8 cellular contexts compared by ENCODE assay signal in the genomic region with DNA sequence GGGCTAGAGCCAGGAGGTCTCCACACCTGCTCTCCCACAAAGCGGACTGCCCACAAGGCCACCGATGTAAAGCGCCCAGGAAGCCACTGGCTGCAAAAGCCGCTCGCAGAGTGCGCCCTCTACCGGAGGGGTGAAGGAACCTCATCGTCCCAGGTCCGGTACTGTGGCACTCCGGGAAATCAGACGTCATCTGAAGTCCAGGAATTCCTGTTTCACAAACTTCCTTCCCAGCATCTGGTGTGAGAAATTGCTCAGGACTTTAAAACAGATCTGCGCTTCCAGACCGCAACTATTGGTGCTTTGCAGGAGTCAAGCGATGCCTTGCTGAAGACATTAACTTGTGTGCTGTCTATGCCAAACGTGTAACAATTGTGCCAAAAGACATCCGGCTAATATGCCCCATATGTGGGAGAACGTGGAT.
DNase-seq lines count a peak whose midpoint lies in the region; ATAC-seq and TF ChIP-seq lines count a peak whose summit lies in the region.

No MANE protein-coding gene starts in this region.

- H4K20me1 ChIP-seq in smooth muscle cell (ENCODE audit: low read depth): no peaks in the 10 kb centered on the region

- H3K4me1 ChIP-seq in smooth muscle cell (ENCODE audit: low read depth): peaks cover 17% of the 10 kb centered on the region

- peaks cover 14 to 20% of the 10 kb centered on the region in 2 donors for H3K4me1 Mint-ChIP-seq in stimulated activated naive B cell treated with anti-CD40 and anti-IgM and Interleukin-4, amounts not matched to agents 10 μg/mL and 1 μg/mL and 100 μg/mL, for 72 hours

- H3K27me3 ChIP-seq in smooth muscle cell (ENCODE audit: low read depth): no peaks in the 10 kb centered on the region

- ATAC-seq in stimulated activated naive B cell treated with anti-CD40 and anti-IgM and Interleukin-4, amounts not matched to agents 10 μg/mL and 1 μg/mL and 100 μg/mL, for 72 hours (replicated peaks): no peak

- no peaks in the 10 kb centered on the region for H3K27me3 Mint-ChIP-seq in stimulated activated naive B cell treated with anti-CD40 and anti-IgM and Interleukin-4, amounts not matched to agents 10 μg/mL and 1 μg/mL and 100 μg/mL, for 72 hours

- H3K27ac ChIP-seq in smooth muscle cell (ENCODE audit: low read depth): no peak overlapping the region

- peaks cover 3 to 5% of the 10 kb centered on the region in 2 donors for H3K9me3 Mint-ChIP-seq in stimulated activated naive B cell treated with anti-CD40 and anti-IgM and Interleukin-4, amounts not matched to agents 10 μg/mL and 1 μg/mL and 100 μg/mL, for 72 hours

- no peak overlapping the region for H2AFZ ChIP-seq in smooth muscle cell (ENCODE audit: low read depth)

- DNase-seq in NCI-H82 (lab: John Stamatoyannopoulos, UW) (peak; percentile 29), NCI-H82 treated with DMSO at 0.1 percent for 48 hours (lab: John Stamatoyannopoulos, UW; ENCODE audit: unreplicated experiment) (no peak), NCI-H226 (peak; percentile 75), epithelial cell of proximal tubule (ENCODE audit: low read depth) (peak; percentile 7), smooth muscle cell (lab: John Stamatoyannopoulos, UW; ENCODE audit: unreplicated experiment) (peak; percentile 52), NCI-H2196 (lab: John Stamatoyannopoulos, UW; ENCODE audit: unreplicated experiment) (no peak), NCI-H1930 (lab: John Stamatoyannopoulos, UW) (no peak)
- DNase-seq in stimulated activated naive B cell treated with anti-CD40 and anti-IgM and Interleukin-4, amounts not matched to agents 10 μg/mL and 1 μg/mL and 100 μg/mL, for 72 hours: no peak

- no peak overlapping the region for H3K4me3 ChIP-seq in epithelial cell of proximal tubule (ENCODE audit: low read depth, low read length)
- peak overlapping the region; percentile 5 for H3K4me3 ChIP-seq in smooth muscle cell

- no peaks in the 10 kb centered on the region for H3K79me2 ChIP-seq in smooth muscle cell (ENCODE audit: low read depth)

- WGBS in smooth muscle cell (ENCODE audit: low lambda C conversion rate): 13% methylated on average over 17 of the region's 17 CpGs

- no peaks in the 10 kb centered on the region for H3F3A ChIP-seq in smooth muscle cell (ENCODE audit: low read depth)

- no peaks in the 10 kb centered on the region for H3K36me3 ChIP-seq in smooth muscle cell (ENCODE audit: low read depth)

- H3K27ac Mint-ChIP-seq in stimulated activated naive B cell treated with anti-CD40 and anti-IgM and Interleukin-4, amounts not matched to agents 10 μg/mL and 1 μg/mL and 100 μg/mL, for 72 hours: no peak overlapping the region

- H3K4me2 ChIP-seq in smooth muscle cell: peak overlapping the region; percentile 35

- no peaks in the 10 kb centered on the region for H3K36me3 Mint-ChIP-seq in stimulated activated naive B cell treated with anti-CD40 and anti-IgM and Interleukin-4, amounts not matched to agents 10 μg/mL and 1 μg/mL and 100 μg/mL, for 72 hours

- no peak overlapping the region for H3K4me3 Mint-ChIP-seq in stimulated activated naive B cell treated with anti-CD40 and anti-IgM and Interleukin-4, amounts not matched to agents 10 μg/mL and 1 μg/mL and 100 μg/mL, for 72 hours

- peak; percentile 74 for TF ChIP-seq CTCF in epithelial cell of proximal tubule (conservative IDR thresholded peaks at IDR 0.05; ENCODE audit: low read depth, low read length)
- peak; percentile 94 for TF ChIP-seq CTCF in smooth muscle cell (IDR thresholded peaks at IDR 0.05; ENCODE audit: borderline replicate concordance, insufficient read depth, poor library complexity, severe bottlenecking)

- no peak overlapping the region for H3K9ac ChIP-seq in smooth muscle cell (ENCODE audit: low read depth)

- H3K9me3 ChIP-seq in smooth muscle cell (replicated peaks; ENCODE audit: low read depth): no peaks in the 10 kb centered on the region

Comparison
In these comparisons a context has a peak if more than half of its experiments do, and no peak if none do; other contexts are left out.
1. DNase-seq: peak in NCI-H82 (single experiment), NCI-H226 (single experiment), epithelial cell of proximal tubule (single experiment) and smooth muscle cell (single experiment); none in NCI-H82 treated with DMSO at 0.1 percent for 48 hours (single experiment), NCI-H2196 (single experiment), stimulated activated naive B cell treated with anti-CD40 and anti-IgM and Interleukin-4, amounts not matched to agents 10 μg/mL and 1 μg/mL and 100 μg/mL, for 72 hours (single experiment) and NCI-H1930 (0 of 2).